Comparison of ENCODE assay signal across 8 cellular contexts in the genomic region with DNA sequence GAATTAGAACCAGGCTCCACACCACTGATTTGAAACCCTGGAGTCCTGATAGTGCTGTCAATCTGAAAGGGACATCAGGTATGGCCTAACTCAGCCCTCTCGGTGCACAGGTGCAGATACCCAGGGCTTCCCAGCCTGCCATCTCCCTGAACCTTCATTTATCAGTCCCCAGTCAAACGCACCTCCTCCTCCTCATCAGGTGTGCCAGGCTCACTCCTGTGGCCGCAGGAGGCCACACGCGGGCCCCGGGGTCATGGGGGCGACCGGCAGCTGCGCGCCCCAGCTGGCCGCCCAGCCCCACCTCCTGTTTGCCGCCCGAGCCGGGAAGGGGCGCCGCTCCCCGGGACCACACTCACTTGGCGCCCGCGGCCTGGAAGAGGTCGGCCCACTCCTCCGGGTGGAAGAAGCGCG. TPM values are rescaled to one million over a fixed set of nuclear protein-coding genes. Genes with fewer than 3 reads are reported as not detected.
A peak's percentile ranks its signal among the peaks of the same experiment; 100 is the strongest.
DNase-seq lines count a peak whose midpoint lies in the region; ATAC-seq and TF ChIP-seq lines count a peak whose summit lies in the region.

No MANE protein-coding gene starts in this region.

- POLR2A ChIA-PET in AG04449 (lab: Yijun Ruan, JAX) = no interaction called here
- POLR2A ChIA-PET in naive thymus-derived CD4-positive, alpha-beta T cell (lab: Charles Lee) = no interaction called here

- peaks cover 4% of the 10 kb centered on the region; the same call in 1 of the 2 replicates for H3K36me3 ChIP-seq in KOPT-K1 (ENCODE audit: insufficient read depth, low read length)
- peaks cover 0 to 19% (median 5%) of the 10 kb centered on the region in 3 experiments for H3K36me3 ChIP-seq in naive thymus-derived CD4-positive, alpha-beta T cell (ENCODE audit: control insufficient read depth in 2 of 3, insufficient read depth in 3 of 3, low read length in 3 of 3)

- H3K27me3 ChIP-seq in naive thymus-derived CD4-positive, alpha-beta T cell (ENCODE audit: control insufficient read depth in 2 of 2, insufficient read depth in 2 of 2, low read length in 2 of 2) = no peaks in the 10 kb centered on the region

- CTCF ChIA-PET in AG04449 (lab: Yijun Ruan, JAX) = interaction anchor here (0.7 to 5.5 kb wide), 6 partner anchors 12 to 96 kb away, joined by 3 to 27 read pairs (median 4); no protein-coding TSS in a partner anchor
- CTCF ChIA-PET in naive thymus-derived CD4-positive, alpha-beta T cell (lab: Charles Lee) = interaction anchor here (1.1 to 3.7 kb wide), 2 partner anchors 48 to 57 kb away, joined by 3 to 22 read pairs; no protein-coding TSS in a partner anchor

- intact Hi-C loops in naive thymus-derived CD4-positive, alpha-beta T cell (cut with micrococcal nuclease) = loop anchor here in 1 of 2 donors (5.0 kb wide), 2 partner anchors 75 to 525 kb away; a partner anchor contains a TSS

- H3K36me3 Mint-ChIP-seq in naive thymus-derived CD4-positive, alpha-beta T cell = peaks cover 0 to 15% (median 0%) of the 10 kb centered on the region in 5 donors

- H3K4me3 Mint-ChIP-seq in naive thymus-derived CD4-positive, alpha-beta T cell = peak overlapping the region; percentile 79 to 94 (median 89)

- no peak for TF ChIP-seq CTCF in AG04449 (IDR thresholded peaks at IDR 0.05; ENCODE audit: insufficient read depth, low read length, missing control alignments)
- TF ChIP-seq CTCF in coronary artery (IDR thresholded peaks at IDR 0.05) = no peak

- peak overlapping the region; percentile 16 for H3K27ac ChIP-seq in KOPT-K1 (ENCODE audit: low read depth, low read length, poor library complexity, severe bottlenecking)
- peak overlapping the region; percentile 42 to 86 for H3K27ac ChIP-seq in coronary artery
- H3K27ac ChIP-seq in naive thymus-derived CD4-positive, alpha-beta T cell (ENCODE audit: low read depth, low read length) = peak overlapping the region; percentile 77

- H3K9me3 Mint-ChIP-seq in naive thymus-derived CD4-positive, alpha-beta T cell = no peaks in the 10 kb centered on the region

- H3K4me3 ChIP-seq in AG04449 (ENCODE audit: low read depth, low read length) (peak overlapping the region; percentile 67), coronary artery (peak overlapping the region; percentile 94)
- peak overlapping the region; percentile 81 for H3K4me3 ChIP-seq in naive thymus-derived CD4-positive, alpha-beta T cell (ENCODE audit: low read length)

- no peak for DNase-seq in AG04449 (ENCODE audit: low read depth, low spot score)
- DNase-seq in coronary artery (ENCODE audit: low spot score) = no peak
- DNase-seq in naive thymus-derived CD4-positive, alpha-beta T cell = peak in 2 of 9 donors; percentile 5 to 45
- DNase-seq in germinal center (ENCODE audit: low spot score) = no peak
- DNase-seq in UCSD-AML1 (lab: John Stamatoyannopoulos, UW; ENCODE audit: unreplicated experiment) = no peak
- no peak for DNase-seq in effector CD4-positive, alpha-beta T cell

- ATAC-seq in GM19467 (IDR thresholded peaks at IDR 0.05; ENCODE audit: unreplicated experiment) = peak; percentile 21
- no peak for ATAC-seq in naive thymus-derived CD4-positive, alpha-beta T cell

- peaks cover 18 to 38% (median 24%) of the 10 kb centered on the region in 7 donors for H3K4me1 Mint-ChIP-seq in naive thymus-derived CD4-positive, alpha-beta T cell

- H3K9me3 ChIP-seq in KOPT-K1 (ENCODE audit: insufficient read depth, low read length, poor library complexity, severe bottlenecking) = no peaks in the 10 kb centered on the region
- no peaks in the 10 kb centered on the region for H3K9me3 ChIP-seq in naive thymus-derived CD4-positive, alpha-beta T cell (ENCODE audit: control insufficient read depth in 2 of 3, low read length in 3 of 3)

- peak overlapping the region in 7 of 9 donors; percentile 34 to 92 (median 78) for H3K27ac Mint-ChIP-seq in naive thymus-derived CD4-positive, alpha-beta T cell

- peaks cover 0 to 15% (median 0%) of the 10 kb centered on the region in 5 donors for H3K27me3 Mint-ChIP-seq in naive thymus-derived CD4-positive, alpha-beta T cell

- peaks cover 5 to 15% of the 10 kb centered on the region in 2 donors for H3K4me1 ChIP-seq in naive thymus-derived CD4-positive, alpha-beta T cell (ENCODE audit: control insufficient read depth in 2 of 2, insufficient read depth in 2 of 2, low read length in 2 of 2)

RNA-seq across cellular contexts. Expression of a gene that starts 0.5 kb away (rescaled TPM):
- total RNA-seq in naive thymus-derived CD4-positive, alpha-beta T cell = 10 to 100 TPM in 3 of 5 experiments, 1 to 10 TPM in 2; 4.9 to 62.7 (median 16.3) TPM
- polyA plus RNA-seq in naive thymus-derived CD4-positive, alpha-beta T cell = 10 to 100 TPM; 11.5 to 18.2 TPM

RNA-seq across cellular contexts. Expression of a gene that starts 42.3 kb away (rescaled TPM):
- total RNA-seq in naive thymus-derived CD4-positive, alpha-beta T cell = 10 to 100 TPM; 16.2 to 38.9 (median 27.3) TPM
- polyA plus RNA-seq in naive thymus-derived CD4-positive, alpha-beta T cell = 10 to 100 TPM; 35.3 to 38.5 TPM

RNA-seq across cellular contexts. Expression of a gene that starts 45.6 kb away (rescaled TPM):
- total RNA-seq in naive thymus-derived CD4-positive, alpha-beta T cell = 1 to 10 TPM in 1 of 5 experiments, under 1 TPM in 4; 0.05 to 2.8 (median 0.24) TPM
- under 1 TPM in 1 of 2 donors, not detected in 1; 0.17 TPM for polyA plus RNA-seq in naive thymus-derived CD4-positive, alpha-beta T cell

Comparison
In these comparisons a context has a peak if more than half of its experiments do, and no peak if none do; other contexts are left out.
1. H3K27ac ChIP-seq: peak in every context shown above with its lines; median percentile 77 in naive thymus-derived CD4-positive, alpha-beta T cell; 64 in coronary artery; 16 in KOPT-K1.